ENCODE assay signal across 21 cellular contexts in the genomic region with DNA sequence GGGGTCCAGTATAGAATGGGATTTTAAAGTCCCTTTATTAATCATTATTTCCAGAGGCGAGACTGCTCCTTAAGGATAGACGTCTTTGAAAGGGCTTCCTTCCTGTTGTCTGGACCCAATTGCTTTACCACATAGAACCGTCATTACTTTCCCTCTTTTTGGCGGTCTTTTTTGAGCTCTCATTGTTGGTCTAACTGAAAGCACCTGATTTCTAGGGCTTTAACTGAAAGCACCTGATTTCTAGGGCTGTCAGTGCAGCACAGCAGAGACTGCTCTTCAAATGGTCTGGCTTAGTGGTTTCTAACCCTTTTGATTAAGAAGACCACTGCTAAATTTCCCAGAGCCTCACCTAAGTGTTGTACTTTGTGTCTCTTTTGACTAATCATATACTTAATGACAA.
A peak's percentile ranks its signal among the peaks of the same experiment; 100 is the strongest.
DNase-seq lines count a peak whose midpoint lies in the region; ATAC-seq and TF ChIP-seq lines count a peak whose summit lies in the region.
"Had no signal": no experiment of that assay in that cellular context is flagged by ENCODE, and none has a peak within 500 bp of the region (broad histone marks: within the 10 kb centered on the region; RNA-seq: fewer than 3 reads in every experiment).

No MANE protein-coding gene starts in this region.

- intact Hi-C loops in heart right ventricle (cut with DNase I) (loop anchor here in 2 of 10 donors (5.0 kb wide), 2 partner anchors 60 to 95 kb away; partner anchors contain the start of gene PRKCH (in 1 of the 2)), Right ventricle myocardium inferior (cut with DNase I) (loop anchor here (5.0 kb wide), 1 partner anchor 90 kb away; no protein-coding TSS in a partner anchor), colonic mucosa (cut with DNase I) (no loop called here)

- no peaks in the 10 kb centered on the region for H3K36me3 Mint-ChIP-seq in T-helper 17 cell (ENCODE audit: low read depth)
- peaks cover 30% of the 10 kb centered on the region for H3K36me3 Mint-ChIP-seq in effector memory CD8-positive, alpha-beta T cell (ENCODE audit: insufficient read depth)
- H3K36me3 Mint-ChIP-seq: IgD-negative memory B cell had no signal

- TF ChIP-seq CTCF in heart right ventricle (IDR thresholded peaks at IDR 0.05): no peak
- no peak for TF ChIP-seq CTCF in colonic mucosa (IDR thresholded peaks at IDR 0.05)

- WGBS in heart right ventricle, 2 donors: 55 to 72% methylated on average over 4 of the region's 4 CpGs

- DNase-seq in heart right ventricle (no peak), Right ventricle myocardium inferior (ENCODE audit: missing footprints) (no peak), T-helper 17 cell (no peak), NCI-H2227 (lab: John Stamatoyannopoulos, UW; ENCODE audit: unreplicated experiment) (no peak), colonic mucosa (no peak), NCI-H2081 treated with DMSO at 0.1 percent for 48 hours (lab: John Stamatoyannopoulos, UW) (no peak)
- no peak for DNase-seq in effector memory CD8-positive, alpha-beta T cell
- DNase-seq: activated gamma-delta T cell treated with Interleukin-2 at 50 U/mL for 16 hours; AML-193; Calu3; foreskin melanocyte; H7; mucosa of descending colon; NCI-H187 treated with DMSO at 0.1 percent for 48 hours; right lobe of liver; stimulated activated naive CD4-positive, alpha-beta T cell treated with Interleukin-2 at 50 U/mL for 16 hours had no signal

- H3K27ac ChIP-seq in heart right ventricle (peak overlapping the region in 9 of 10 donors; percentile 1 to 83 (median 48)), colonic mucosa (no peak overlapping the region)
- H3K27ac ChIP-seq: epithelial cell of prostate, HL-60, right lobe of liver had no signal

- H3K4me1 Mint-ChIP-seq in T-helper 17 cell: peaks cover 63% of the 10 kb centered on the region
- H3K4me1 Mint-ChIP-seq in effector memory CD8-positive, alpha-beta T cell (ENCODE audit: low read depth in 2 of 2): peaks cover 1 to 28% of the 10 kb centered on the region in 2 donors

- H3K9ac ChIP-seq in colonic mucosa (ENCODE audit: low read depth in 2 of 2, low read length in 2 of 2): no peak overlapping the region

- H3K27me3 Mint-ChIP-seq in T-helper 17 cell: no peaks in the 10 kb centered on the region
- no peaks in the 10 kb centered on the region for H3K27me3 Mint-ChIP-seq in effector memory CD8-positive, alpha-beta T cell

- H3K4me1 ChIP-seq in heart right ventricle: peaks cover 0 to 94% (median 71%) of the 10 kb centered on the region in 9 donors
- no peaks in the 10 kb centered on the region for H3K4me1 ChIP-seq in colonic mucosa
- H3K4me1 ChIP-seq: right lobe of liver had no signal

- H3K36me3 ChIP-seq in heart right ventricle (no peaks in the 10 kb centered on the region), colonic mucosa (no peaks in the 10 kb centered on the region)
- H3K36me3 ChIP-seq: right lobe of liver had no signal

- H3K27me3 ChIP-seq in heart right ventricle: no peaks in the 10 kb centered on the region
- no peaks in the 10 kb centered on the region for H3K27me3 ChIP-seq in colonic mucosa
- H3K27me3 ChIP-seq: right lobe of liver had no signal

- ATAC-seq in heart right ventricle (no peak), Right ventricle myocardium inferior (no peak), T-helper 17 cell (peak; percentile 55)
- ATAC-seq in effector memory CD8-positive, alpha-beta T cell (replicated peaks): peak; percentile 40
- ATAC-seq: left lobe of liver, SK-N-SH treated with all-trans-retinoic acid at 6 μM for 48 hours had no signal

- H3K4me3 ChIP-seq in heart right ventricle (no peak overlapping the region), colonic mucosa (no peak overlapping the region)
- H3K4me3 ChIP-seq: mucosa of descending colon, right lobe of liver had no signal

- no peak overlapping the region for H3K27ac Mint-ChIP-seq in T-helper 17 cell
- H3K27ac Mint-ChIP-seq in effector memory CD8-positive, alpha-beta T cell: no peak overlapping the region
- H3K27ac Mint-ChIP-seq: IgD-negative memory B cell had no signal

- H3K9me3 Mint-ChIP-seq in effector memory CD8-positive, alpha-beta T cell: no peaks in the 10 kb centered on the region
- H3K9me3 Mint-ChIP-seq: IgD-negative memory B cell had no signal

- H3K9me3 ChIP-seq in heart right ventricle (no peaks in the 10 kb centered on the region), T-helper 17 cell (ENCODE audit: control insufficient read depth, low read length, poor library complexity, severe bottlenecking) (no peaks in the 10 kb centered on the region), colonic mucosa (no peaks in the 10 kb centered on the region)
- H3K9me3 ChIP-seq: mucosa of descending colon, right lobe of liver had no signal

- H3K4me3 Mint-ChIP-seq in T-helper 17 cell: peak overlapping the region; percentile 52
- H3K4me3 Mint-ChIP-seq in effector memory CD8-positive, alpha-beta T cell: peak overlapping the region in 1 of 2 donors; percentile 69
- H3K4me3 Mint-ChIP-seq: IgD-negative memory B cell had no signal

Comparison
In these comparisons a context has a peak if more than half of its experiments do, and no peak if none do; other contexts are left out.
1. ATAC-seq: peak in T-helper 17 cell (single experiment) and effector memory CD8-positive, alpha-beta T cell (single experiment); none in heart right ventricle (0 of 8) and Right ventricle myocardium inferior (single experiment).